21 cellular contexts compared by ENCODE assay signal in the genomic region with DNA sequence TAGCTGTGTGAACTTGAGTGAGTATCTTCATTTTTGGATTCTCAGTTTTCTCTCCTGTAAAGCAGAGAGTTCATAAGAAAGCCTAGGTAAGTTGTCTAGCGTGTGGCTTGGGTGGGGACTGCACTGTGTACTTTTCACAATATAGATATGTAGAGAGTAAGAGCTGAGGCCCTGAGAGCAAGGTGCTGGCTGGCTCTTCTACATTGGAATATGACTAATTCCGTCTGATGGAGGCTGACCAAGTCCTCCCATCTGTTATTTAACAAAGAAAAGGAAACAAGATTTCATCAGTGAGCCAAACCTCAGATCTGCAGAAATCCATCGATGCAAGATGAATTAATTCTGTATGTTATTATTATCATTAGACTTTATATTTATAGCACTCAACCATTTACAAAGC. TPM values are rescaled to one million over a fixed set of nuclear protein-coding genes. Genes with fewer than 3 reads are reported as not detected.
A peak's percentile ranks its signal among the peaks of the same experiment; 100 is the strongest.
DNase-seq lines count a peak whose midpoint lies in the region; ATAC-seq and TF ChIP-seq lines count a peak whose summit lies in the region.
"Had no signal": no experiment of that assay in that cellular context is flagged by ENCODE, and none has a peak within 500 bp of the region (broad histone marks: within the 10 kb centered on the region; RNA-seq: fewer than 3 reads in every experiment).

No MANE protein-coding gene starts in this region.

- no peak overlapping the region for H3K27ac ChIP-seq in brain microvascular endothelial cell

- TF ChIP-seq CTCF in Loucy (conservative IDR thresholded peaks at IDR 0.05; ENCODE audit: low read length), result no peak
- TF ChIP-seq CTCF in brain microvascular endothelial cell (IDR thresholded peaks at IDR 0.05; ENCODE audit: low read depth, low read length, missing control alignments), result no peak

- no peaks in the 10 kb centered on the region for H3K27me3 Mint-ChIP-seq in activated T-cell treated with anti-CD3 and anti-CD28 coated beads, Interleukin-2, amount 50 U/mL, for 4 hours (ENCODE audit: low read depth)
- H3K27me3 Mint-ChIP-seq: CD4-positive, alpha-beta memory T cell had no signal

- H3K4me1 ChIP-seq in Loucy (ENCODE audit: insufficient read depth, low read length, poor library complexity, severe bottlenecking) (peaks cover 22% of the 10 kb centered on the region), HAP-1 (no peaks in the 10 kb centered on the region)

- H3K36me3 Mint-ChIP-seq in activated T-cell treated with anti-CD3 and anti-CD28 coated beads, Interleukin-2, amount 50 U/mL, for 4 hours (ENCODE audit: insufficient read depth), result no peaks in the 10 kb centered on the region
- no peaks in the 10 kb centered on the region for H3K36me3 Mint-ChIP-seq in stimulated activated effector memory CD8-positive, alpha-beta T cell treated with anti-CD3 and anti-CD28 coated beads, Interleukin-12 subunit alpha, Interleukin-12 subunit beta, amount 100 ng/mL, for 72 hours
- H3K36me3 Mint-ChIP-seq: CD4-positive, alpha-beta memory T cell; stimulated activated naive B cell treated with anti-CD40 and anti-IgM and Interleukin-4, amounts not matched to agents 10 μg/mL and 1 μg/mL and 100 μg/mL, for 72 hours; type B pancreatic cell had no signal

- H2AFZ ChIP-seq in Loucy (ENCODE audit: low read length), result no peak overlapping the region

- no peak overlapping the region for H3K4me3 ChIP-seq in Loucy (ENCODE audit: low read length, poor library complexity, severe bottlenecking)
- no peak overlapping the region for H3K4me3 ChIP-seq in brain microvascular endothelial cell (ENCODE audit: low read depth, low read length)
- no peak overlapping the region for H3K4me3 ChIP-seq in HAP-1

- H3K9me3 ChIP-seq in Loucy (ENCODE audit: insufficient read depth, low read depth, low read length) (no peaks in the 10 kb centered on the region), HAP-1 (no peaks in the 10 kb centered on the region)

- H3K9me2 ChIP-seq in Loucy (replicated peaks; ENCODE audit: low read depth, low read length), result no peaks in the 10 kb centered on the region

- no peak overlapping the region for H3K9ac ChIP-seq in Loucy (ENCODE audit: low read depth, low read length, poor library complexity, severe bottlenecking)

- no peak for DNase-seq in activated T-cell treated with anti-CD3 and anti-CD28 coated beads, Interleukin-2, amount 50 U/mL, for 4 hours
- DNase-seq in activated T-cell treated with anti-CD3 and anti-CD28 coated beads, Interleukin-2, amount 50 U/mL, for 1 hour, result no peak
- peak; percentile 47 for DNase-seq in dermis blood vessel endothelial cell
- no peak for DNase-seq in stimulated activated effector memory CD8-positive, alpha-beta T cell treated with anti-CD3 and anti-CD28 coated beads, Interleukin-12 subunit alpha, Interleukin-12 subunit beta, amount 100 ng/mL, for 72 hours (ENCODE audit: low spot score in 2 of 2)
- DNase-seq in brain microvascular endothelial cell, result no peak
- no peak for DNase-seq in HAP-1 (ENCODE audit: low spot score in 2 of 2)
- DNase-seq in NCI-H2107 (lab: John Stamatoyannopoulos, UW), result no peak
- DNase-seq: ACHN; CD4-positive, alpha-beta memory T cell; DMS79; effector memory CD8-positive, alpha-beta T cell; GOT3; left cardiac atrium; NCI-H187; NCI-H226; retina; stimulated activated CD4-positive, alpha-beta T cell treated with anti-CD3 and anti-CD28 coated beads, Interleukin-12 subunit alpha, Interleukin-12 subunit beta, amount 100 ng/mL, for 4 hours; stimulated activated naive B cell treated with anti-CD40 and anti-IgM and Interleukin-4, amounts not matched to agents 10 μg/mL and 1 μg/mL and 100 μg/mL, for 72 hours had no signal

- in situ Hi-C loops in brain microvascular endothelial cell (cut with HindIII; ENCODE audit: low pct_ligation_motif_present, low sequenced_read_pairs) (loop anchor here (10.0 kb wide), 1 partner anchor 343 kb away; no protein-coding TSS in a partner anchor), HAP-1 (cut with MboI; ENCODE audit: low sequenced_read_pairs) (loop anchor here (25.0 kb wide), 1 partner anchor 1006 kb away; no protein-coding TSS in a partner anchor)

- H3K27ac Mint-ChIP-seq in stimulated activated effector memory CD8-positive, alpha-beta T cell treated with anti-CD3 and anti-CD28 coated beads, Interleukin-12 subunit alpha, Interleukin-12 subunit beta, amount 100 ng/mL, for 72 hours, result no peak overlapping the region
- H3K27ac Mint-ChIP-seq: effector memory CD8-positive, alpha-beta T cell; stimulated activated naive B cell treated with anti-CD40 and anti-IgM and Interleukin-4, amounts not matched to agents 10 μg/mL and 1 μg/mL and 100 μg/mL, for 72 hours; type B pancreatic cell had no signal

- H3K9me3 Mint-ChIP-seq in activated T-cell treated with anti-CD3 and anti-CD28 coated beads, Interleukin-2, amount 50 U/mL, for 4 hours, result no peaks in the 10 kb centered on the region
- H3K9me3 Mint-ChIP-seq in stimulated activated effector memory CD8-positive, alpha-beta T cell treated with anti-CD3 and anti-CD28 coated beads, Interleukin-12 subunit alpha, Interleukin-12 subunit beta, amount 100 ng/mL, for 72 hours, result no peaks in the 10 kb centered on the region
- H3K9me3 Mint-ChIP-seq: CD4-positive, alpha-beta memory T cell; effector memory CD8-positive, alpha-beta T cell; type B pancreatic cell had no signal

- peaks cover 28% of the 10 kb centered on the region for H3K4me1 Mint-ChIP-seq in activated T-cell treated with anti-CD3 and anti-CD28 coated beads, Interleukin-2, amount 50 U/mL, for 4 hours (ENCODE audit: low read depth)
- peaks cover 9% of the 10 kb centered on the region for H3K4me1 Mint-ChIP-seq in stimulated activated effector memory CD8-positive, alpha-beta T cell treated with anti-CD3 and anti-CD28 coated beads, Interleukin-12 subunit alpha, Interleukin-12 subunit beta, amount 100 ng/mL, for 72 hours

- H3F3A ChIP-seq in Loucy (ENCODE audit: low read depth), result no peaks in the 10 kb centered on the region

- no peaks in the 10 kb centered on the region for H3K79me2 ChIP-seq in Loucy (ENCODE audit: insufficient read depth, low read length)

- no peaks in the 10 kb centered on the region for H3K36me3 ChIP-seq in Loucy (ENCODE audit: insufficient read depth, low read length)
- no peaks in the 10 kb centered on the region for H3K36me3 ChIP-seq in brain microvascular endothelial cell (replicated peaks)
- no peaks in the 10 kb centered on the region for H3K36me3 ChIP-seq in HAP-1 (replicated peaks)

- peak; percentile 54 to 66 for ATAC-seq in activated T-cell treated with anti-CD3 and anti-CD28 coated beads, Interleukin-2, amount 50 U/mL, for 4 hours
- peak; percentile 49 for ATAC-seq in stimulated activated effector memory CD8-positive, alpha-beta T cell treated with anti-CD3 and anti-CD28 coated beads, Interleukin-12 subunit alpha, Interleukin-12 subunit beta, amount 100 ng/mL, for 72 hours
- ATAC-seq: effector memory CD8-positive, alpha-beta T cell; Panc1 had no signal

- H3K4me3 Mint-ChIP-seq in activated T-cell treated with anti-CD3 and anti-CD28 coated beads, Interleukin-2, amount 50 U/mL, for 4 hours, result no peak overlapping the region
- H3K4me3 Mint-ChIP-seq in stimulated activated effector memory CD8-positive, alpha-beta T cell treated with anti-CD3 and anti-CD28 coated beads, Interleukin-12 subunit alpha, Interleukin-12 subunit beta, amount 100 ng/mL, for 72 hours, result no peak overlapping the region
- H3K4me3 Mint-ChIP-seq: effector memory CD8-positive, alpha-beta T cell; type B pancreatic cell had no signal

- H3K27me3 ChIP-seq in Loucy (ENCODE audit: insufficient read depth, low read length, poor library complexity, severe bottlenecking) (no peaks in the 10 kb centered on the region), brain microvascular endothelial cell (replicated peaks) (no peaks in the 10 kb centered on the region), HAP-1 (ENCODE audit: low read depth) (peaks cover 35% of the 10 kb centered on the region)

- H4K20me1 ChIP-seq in Loucy (ENCODE audit: insufficient read depth, low read length, poor library complexity, severe bottlenecking), result no peaks in the 10 kb centered on the region

- H3K4me2 ChIP-seq in Loucy (ENCODE audit: low read depth, low read length, poor library complexity, severe bottlenecking), result peak overlapping the region; percentile 63

RNA-seq across cellular contexts. Expression of gene SRD5A3, which starts 27.9 kb away (rescaled TPM):
- total RNA-seq in activated T-cell treated with anti-CD3 and anti-CD28 coated beads, Interleukin-2, amount 50 U/mL, for 4 hours, result 10 to 100 TPM in 2 of 3 donors, 1 to 10 TPM in 1; 9.4 to 21.0 (median 12.7) TPM
- total RNA-seq in dermis blood vessel endothelial cell, result 9.2 and 12.7 TPM in 2 replicates
